9 cellular contexts compared by ENCODE assay signal in genomic region chr6:81241717-81242116, GRCh38.
DNase-seq lines count a peak whose midpoint lies in the region; ATAC-seq, FAIRE-seq and TF ChIP-seq lines count a peak whose summit lies in the region.
"Had no signal": no experiment of that assay in that cellular context is flagged by ENCODE, and none has a peak within 500 bp of the region (broad histone marks: within the 10 kb centered on the region; RNA-seq: fewer than 3 reads in every experiment).

No MANE protein-coding gene starts in this region.

- ATAC-seq in Panc1: no peak
- ATAC-seq in GM21381 (IDR thresholded peaks at IDR 0.05; ENCODE audit: unreplicated experiment): no peak

- CTCF ChIA-PET in Panc1 (lab: Charles Lee): no interaction called here

- BruUV-seq in Panc1 (replicated peaks; lab: Mats Ljungman, UMichigan): no TSS peak

- POLR2A ChIA-PET in Panc1 (lab: Charles Lee): no interaction called here

- TF ChIP-seq CTCF in Panc1 (IDR thresholded peaks at IDR 0.05): peak; percentile 22; the same call in 1 of the 2 replicates

- peak; percentile 4 for DNase-seq in H54 (ENCODE audit: insufficient read length, low spot score)
- DNase-seq in Panc1 (ENCODE audit: low read depth, low spot score): no peak
- DNase-seq in glomerular visceral epithelial cell (ENCODE audit: extremely low spot score): peak; percentile 4
- no peak for DNase-seq in effector CD4-positive, alpha-beta T cell
- DNase-seq in retina: no peak
- DNase-seq in NCI-H774 (lab: John Stamatoyannopoulos, UW): no peak

- H3K4me1 ChIP-seq in Panc1 (ENCODE audit: control insufficient read depth, insufficient read depth, low read length): no peaks in the 10 kb centered on the region
- H3K4me1 ChIP-seq: parathyroid adenoma had no signal

- intact Hi-C loops in Panc1 (cut with micrococcal nuclease; ENCODE audit: unreplicated experiment): no loop called here

- H3K9me3 ChIP-seq in Panc1 (ENCODE audit: control insufficient read depth, insufficient read depth, low read depth, low read length): 0 out of 2 replicates have a peak, but pooled peaks cover 4% of the 10 kb centered on the region

- H3K36me3 ChIP-seq in Panc1 (ENCODE audit: control insufficient read depth, insufficient read depth, low read length): no peaks in the 10 kb centered on the region

- H3K27ac ChIP-seq in Panc1 (ENCODE audit: low read length): no peak overlapping the region
- H3K27ac ChIP-seq: parathyroid adenoma had no signal

- FAIRE-seq in A204.1 (lab: Jason Lieb, UNC) (peak; percentile 79), H54 (lab: Jason Lieb, UNC) (peak; percentile 11)

- in situ Hi-C loops in Panc1 (cut with HindIII; ENCODE audit: low pct_unique_long_range_greater_than_20kb, low sequenced_read_pairs): no loop called here

- no peak for TF ChIP-seq POLR2A in H54 (IDR thresholded peaks at IDR 0.05; ENCODE audit: low read depth, low read length)

- H3K27me3 ChIP-seq in Panc1 (ENCODE audit: control insufficient read depth, insufficient read depth, low read length): no peaks in the 10 kb centered on the region

- H3K4me3 ChIP-seq in Panc1 (ENCODE audit: low read depth in 2 of 2, low read length in 2 of 2): no peak overlapping the region

Comparison
In these comparisons a context has a peak if more than half of its experiments do, and no peak if none do; other contexts are left out.
1. DNase-seq: peak in H54 (single experiment) and glomerular visceral epithelial cell (single experiment); none in Panc1 (single experiment), effector CD4-positive, alpha-beta T cell (single experiment), retina (single experiment) and NCI-H774 (single experiment).